Comparison of ENCODE assay signal across 1 cellular context in the genomic region with DNA sequence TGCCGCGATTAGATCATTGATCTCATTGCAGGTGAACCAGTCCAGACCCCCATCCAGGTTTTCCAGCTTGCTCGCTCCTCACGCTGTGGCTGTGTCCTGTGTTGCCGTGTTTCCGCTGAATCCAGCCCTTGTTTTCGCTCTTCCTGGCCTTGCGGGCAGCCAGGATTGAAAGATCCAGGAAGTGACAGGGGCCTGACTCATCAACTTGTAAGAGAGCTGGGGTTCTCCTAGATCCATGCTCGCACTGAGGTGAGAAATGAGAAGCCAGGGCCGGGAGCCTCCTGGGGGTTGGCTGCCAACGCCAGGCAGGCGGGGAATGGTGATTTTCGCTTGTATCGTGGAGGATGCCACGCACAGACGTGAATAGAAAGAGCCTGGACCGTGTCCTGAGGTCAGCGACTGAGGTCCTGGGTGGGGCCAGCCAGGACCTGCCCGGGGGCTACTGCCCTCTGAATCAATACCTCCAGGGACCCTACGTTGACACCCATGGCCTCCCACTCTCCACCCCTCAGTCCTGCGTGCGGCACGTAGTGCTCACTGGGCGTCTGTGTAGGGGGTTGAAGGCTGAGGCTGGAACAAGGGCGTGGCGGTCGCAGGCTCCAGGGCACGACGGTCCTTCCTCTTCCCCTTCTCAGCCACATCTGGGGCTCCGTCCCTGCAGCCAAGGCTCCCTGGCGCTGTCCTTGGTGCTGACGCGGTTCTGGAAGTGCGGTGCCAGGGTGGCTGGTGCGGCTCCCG.
TF ChIP-seq lines count a peak whose summit lies in the region.

No MANE protein-coding gene starts in this region.

TF ChIP-seq in HepG2, 621 proteins besides CTCF, POLR2A, EP300 and RAD21 (continued from another document and continues in another):
- TF ChIP-seq, protein P1, sequence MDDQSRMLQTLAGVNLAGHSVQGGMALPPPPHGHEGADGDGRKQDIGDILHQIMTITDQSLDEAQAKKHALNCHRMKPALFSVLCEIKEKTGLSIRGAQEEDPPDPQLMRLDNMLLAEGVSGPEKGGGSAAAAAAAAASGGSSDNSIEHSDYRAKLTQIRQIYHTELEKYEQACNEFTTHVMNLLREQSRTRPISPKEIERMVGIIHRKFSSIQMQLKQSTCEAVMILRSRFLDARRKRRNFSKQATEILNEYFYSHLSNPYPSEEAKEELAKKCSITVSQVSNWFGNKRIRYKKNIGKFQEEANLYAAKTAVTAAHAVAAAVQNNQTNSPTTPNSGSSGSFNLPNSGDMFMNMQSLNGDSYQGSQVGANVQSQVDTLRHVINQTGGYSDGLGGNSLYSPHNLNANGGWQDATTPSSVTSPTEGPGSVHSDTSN (CRISPR knock-in tag; IDR thresholded peaks at IDR 0.05; ENCODE audit: borderline replicate concordance) = peak; percentile 85; the same call in 1 of the 2 replicates
- TF ChIP-seq RELA (CRISPR knock-in tag; IDR thresholded peaks at IDR 0.05) (peak; percentile 80; the same call in 1 of the 2 replicates), ZNF629 (CRISPR knock-in tag; conservative IDR thresholded peaks at IDR 0.05) (0 out of 2 replicates have a peak, but pooled peaks have one; percentile 14), SALL1 (CRISPR knock-in tag; IDR thresholded peaks at IDR 0.05) (peak; percentile 95), TOPORS (CRISPR knock-in tag; IDR thresholded peaks at IDR 0.05) (no peak), HOXA9 (CRISPR knock-in tag; IDR thresholded peaks at IDR 0.05; ENCODE audit: borderline replicate concordance) (peak; percentile 78; the same call in 1 of the 2 replicates), TOE1 (CRISPR knock-in tag; IDR thresholded peaks at IDR 0.05) (peak; percentile 57; the same call in 1 of the 2 replicates), ZNF556 (CRISPR knock-in tag; IDR thresholded peaks at IDR 0.05; ENCODE audit: borderline replicate concordance) (peak; percentile 49; the same call in 1 of the 2 replicates), YY1 (IDR thresholded peaks at IDR 0.05; ENCODE audit: insufficient read depth, insufficient replicate concordance, low read depth, low read length) (peak; percentile 85), SP2 (CRISPR knock-in tag; IDR thresholded peaks at IDR 0.05) (peak; percentile 51), ZNF335 (CRISPR knock-in tag; IDR thresholded peaks at IDR 0.05) (peak; percentile 88), PCBP2 (optimal IDR thresholded peaks at IDR 0.05; ENCODE audit: low read depth, low read length, poor library complexity, severe bottlenecking) (no peak), ZSCAN31 (CRISPR knock-in tag; IDR thresholded peaks at IDR 0.05; ENCODE audit: low read depth) (no peak; the same call in 1 of the 2 replicates), ELF4 (CRISPR knock-in tag; IDR thresholded peaks at IDR 0.05; ENCODE audit: borderline replicate concordance) (peak; percentile 98), FOXA1 (IDR thresholded peaks at IDR 0.05) (no peak), FOXA1 (CRISPR knock-in tag; IDR thresholded peaks at IDR 0.05) (peak; percentile 79), WIZ (CRISPR knock-in tag; IDR thresholded peaks at IDR 0.05) (peak; percentile 85), NFRKB (IDR thresholded peaks at IDR 0.05) (no peak), DNMT3B (CRISPR knock-in tag; conservative IDR thresholded peaks at IDR 0.05) (peak; percentile 98), MLLT10 (CRISPR knock-in tag; IDR thresholded peaks at IDR 0.05) (no peak), ZNF567 (CRISPR knock-in tag; IDR thresholded peaks at IDR 0.05; ENCODE audit: borderline replicate concordance) (no peak), ZNF572 (CRISPR knock-in tag; IDR thresholded peaks at IDR 0.05) (peak; percentile 58; the same call in 1 of the 2 replicates), FIP1L1 (IDR thresholded peaks at IDR 0.05; ENCODE audit: borderline replicate concordance, insufficient read depth, low read depth, low read length) (no peak), ISL2 (CRISPR knock-in tag; IDR thresholded peaks at IDR 0.05) (peak; percentile 85), THAP11 (CRISPR knock-in tag; IDR thresholded peaks at IDR 0.05) (peak; percentile 93), TBX2 (CRISPR knock-in tag; IDR thresholded peaks at IDR 0.05; ENCODE audit: borderline replicate concordance) (peak; percentile 63; the same call in 1 of the 2 replicates), PAX8 (CRISPR knock-in tag; IDR thresholded peaks at IDR 0.05; ENCODE audit: borderline replicate concordance) (peak; percentile 90; the same call in 1 of the 2 replicates), ZNF883 (CRISPR knock-in tag; IDR thresholded peaks at IDR 0.05; ENCODE audit: not compliant biosample characterization) (peak; percentile 65), ZNF703 (CRISPR knock-in tag; IDR thresholded peaks at IDR 0.05; ENCODE audit: borderline replicate concordance) (no peak; the same call in none of the 2 replicates), KLF15 (CRISPR knock-in tag; IDR thresholded peaks at IDR 0.05; ENCODE audit: borderline replicate concordance) (peak; percentile 64; the same call in 1 of the 2 replicates), RBFOX2 (IDR thresholded peaks at IDR 0.05; ENCODE audit: low read depth, low read length) (peak; percentile 70), ZMYM2 (CRISPR knock-in tag; IDR thresholded peaks at IDR 0.05) (no peak), SIN3B (IDR thresholded peaks at IDR 0.05; ENCODE audit: low read length) (peak; percentile 58), KLF9 (CRISPR knock-in tag; IDR thresholded peaks at IDR 0.05; ENCODE audit: low read depth) (no peak; the same call in 1 of the 2 replicates)
- TF ChIP-seq, protein P2, sequence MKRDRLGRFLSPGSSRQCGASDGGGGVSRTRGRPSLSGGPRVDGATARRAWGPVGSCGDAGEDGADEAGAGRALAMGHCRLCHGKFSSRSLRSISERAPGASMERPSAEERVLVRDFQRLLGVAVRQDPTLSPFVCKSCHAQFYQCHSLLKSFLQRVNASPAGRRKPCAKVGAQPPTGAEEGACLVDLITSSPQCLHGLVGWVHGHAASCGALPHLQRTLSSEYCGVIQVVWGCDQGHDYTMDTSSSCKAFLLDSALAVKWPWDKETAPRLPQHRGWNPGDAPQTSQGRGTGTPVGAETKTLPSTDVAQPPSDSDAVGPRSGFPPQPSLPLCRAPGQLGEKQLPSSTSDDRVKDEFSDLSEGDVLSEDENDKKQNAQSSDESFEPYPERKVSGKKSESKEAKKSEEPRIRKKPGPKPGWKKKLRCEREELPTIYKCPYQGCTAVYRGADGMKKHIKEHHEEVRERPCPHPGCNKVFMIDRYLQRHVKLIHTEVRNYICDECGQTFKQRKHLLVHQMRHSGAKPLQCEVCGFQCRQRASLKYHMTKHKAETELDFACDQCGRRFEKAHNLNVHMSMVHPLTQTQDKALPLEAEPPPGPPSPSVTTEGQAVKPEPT (CRISPR knock-in tag; IDR thresholded peaks at IDR 0.05; ENCODE audit: low read depth) = 0 out of 2 replicates have a peak, but pooled peaks have one; percentile 45
- TF ChIP-seq, protein P3, sequence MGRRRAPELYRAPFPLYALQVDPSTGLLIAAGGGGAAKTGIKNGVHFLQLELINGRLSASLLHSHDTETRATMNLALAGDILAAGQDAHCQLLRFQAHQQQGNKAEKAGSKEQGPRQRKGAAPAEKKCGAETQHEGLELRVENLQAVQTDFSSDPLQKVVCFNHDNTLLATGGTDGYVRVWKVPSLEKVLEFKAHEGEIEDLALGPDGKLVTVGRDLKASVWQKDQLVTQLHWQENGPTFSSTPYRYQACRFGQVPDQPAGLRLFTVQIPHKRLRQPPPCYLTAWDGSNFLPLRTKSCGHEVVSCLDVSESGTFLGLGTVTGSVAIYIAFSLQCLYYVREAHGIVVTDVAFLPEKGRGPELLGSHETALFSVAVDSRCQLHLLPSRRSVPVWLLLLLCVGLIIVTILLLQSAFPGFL (CRISPR knock-in tag; IDR thresholded peaks at IDR 0.05) = no peak
- TF ChIP-seq, protein P4, sequence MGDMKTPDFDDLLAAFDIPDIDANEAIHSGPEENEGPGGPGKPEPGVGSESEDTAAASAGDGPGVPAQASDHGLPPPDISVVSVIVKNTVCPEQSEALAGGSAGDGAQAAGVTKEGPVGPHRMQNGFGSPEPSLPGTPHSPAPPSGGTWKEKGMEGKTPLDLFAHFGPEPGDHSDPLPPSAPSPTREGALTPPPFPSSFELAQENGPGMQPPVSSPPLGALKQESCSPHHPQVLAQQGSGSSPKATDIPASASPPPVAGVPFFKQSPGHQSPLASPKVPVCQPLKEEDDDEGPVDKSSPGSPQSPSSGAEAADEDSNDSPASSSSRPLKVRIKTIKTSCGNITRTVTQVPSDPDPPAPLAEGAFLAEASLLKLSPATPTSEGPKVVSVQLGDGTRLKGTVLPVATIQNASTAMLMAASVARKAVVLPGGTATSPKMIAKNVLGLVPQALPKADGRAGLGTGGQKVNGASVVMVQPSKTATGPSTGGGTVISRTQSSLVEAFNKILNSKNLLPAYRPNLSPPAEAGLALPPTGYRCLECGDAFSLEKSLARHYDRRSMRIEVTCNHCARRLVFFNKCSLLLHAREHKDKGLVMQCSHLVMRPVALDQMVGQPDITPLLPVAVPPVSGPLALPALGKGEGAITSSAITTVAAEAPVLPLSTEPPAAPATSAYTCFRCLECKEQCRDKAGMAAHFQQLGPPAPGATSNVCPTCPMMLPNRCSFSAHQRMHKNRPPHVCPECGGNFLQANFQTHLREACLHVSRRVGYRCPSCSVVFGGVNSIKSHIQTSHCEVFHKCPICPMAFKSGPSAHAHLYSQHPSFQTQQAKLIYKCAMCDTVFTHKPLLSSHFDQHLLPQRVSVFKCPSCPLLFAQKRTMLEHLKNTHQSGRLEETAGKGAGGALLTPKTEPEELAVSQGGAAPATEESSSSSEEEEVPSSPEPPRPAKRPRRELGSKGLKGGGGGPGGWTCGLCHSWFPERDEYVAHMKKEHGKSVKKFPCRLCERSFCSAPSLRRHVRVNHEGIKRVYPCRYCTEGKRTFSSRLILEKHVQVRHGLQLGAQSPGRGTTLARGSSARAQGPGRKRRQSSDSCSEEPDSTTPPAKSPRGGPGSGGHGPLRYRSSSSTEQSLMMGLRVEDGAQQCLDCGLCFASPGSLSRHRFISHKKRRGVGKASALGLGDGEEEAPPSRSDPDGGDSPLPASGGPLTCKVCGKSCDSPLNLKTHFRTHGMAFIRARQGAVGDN (CRISPR knock-in tag; IDR thresholded peaks at IDR 0.05) = peak; percentile 91
- TF ChIP-seq, protein P5, sequence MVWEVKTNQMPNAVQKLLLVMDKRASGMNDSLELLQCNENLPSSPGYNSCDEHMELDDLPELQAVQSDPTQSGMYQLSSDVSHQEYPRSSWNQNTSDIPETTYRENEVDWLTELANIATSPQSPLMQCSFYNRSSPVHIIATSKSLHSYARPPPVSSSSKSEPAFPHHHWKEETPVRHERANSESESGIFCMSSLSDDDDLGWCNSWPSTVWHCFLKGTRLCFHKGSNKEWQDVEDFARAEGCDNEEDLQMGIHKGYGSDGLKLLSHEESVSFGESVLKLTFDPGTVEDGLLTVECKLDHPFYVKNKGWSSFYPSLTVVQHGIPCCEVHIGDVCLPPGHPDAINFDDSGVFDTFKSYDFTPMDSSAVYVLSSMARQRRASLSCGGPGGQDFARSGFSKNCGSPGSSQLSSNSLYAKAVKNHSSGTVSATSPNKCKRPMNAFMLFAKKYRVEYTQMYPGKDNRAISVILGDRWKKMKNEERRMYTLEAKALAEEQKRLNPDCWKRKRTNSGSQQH (CRISPR knock-in tag; IDR thresholded peaks at IDR 0.05; ENCODE audit: low read depth) = peak; percentile 99
- TF ChIP-seq, protein P6, sequence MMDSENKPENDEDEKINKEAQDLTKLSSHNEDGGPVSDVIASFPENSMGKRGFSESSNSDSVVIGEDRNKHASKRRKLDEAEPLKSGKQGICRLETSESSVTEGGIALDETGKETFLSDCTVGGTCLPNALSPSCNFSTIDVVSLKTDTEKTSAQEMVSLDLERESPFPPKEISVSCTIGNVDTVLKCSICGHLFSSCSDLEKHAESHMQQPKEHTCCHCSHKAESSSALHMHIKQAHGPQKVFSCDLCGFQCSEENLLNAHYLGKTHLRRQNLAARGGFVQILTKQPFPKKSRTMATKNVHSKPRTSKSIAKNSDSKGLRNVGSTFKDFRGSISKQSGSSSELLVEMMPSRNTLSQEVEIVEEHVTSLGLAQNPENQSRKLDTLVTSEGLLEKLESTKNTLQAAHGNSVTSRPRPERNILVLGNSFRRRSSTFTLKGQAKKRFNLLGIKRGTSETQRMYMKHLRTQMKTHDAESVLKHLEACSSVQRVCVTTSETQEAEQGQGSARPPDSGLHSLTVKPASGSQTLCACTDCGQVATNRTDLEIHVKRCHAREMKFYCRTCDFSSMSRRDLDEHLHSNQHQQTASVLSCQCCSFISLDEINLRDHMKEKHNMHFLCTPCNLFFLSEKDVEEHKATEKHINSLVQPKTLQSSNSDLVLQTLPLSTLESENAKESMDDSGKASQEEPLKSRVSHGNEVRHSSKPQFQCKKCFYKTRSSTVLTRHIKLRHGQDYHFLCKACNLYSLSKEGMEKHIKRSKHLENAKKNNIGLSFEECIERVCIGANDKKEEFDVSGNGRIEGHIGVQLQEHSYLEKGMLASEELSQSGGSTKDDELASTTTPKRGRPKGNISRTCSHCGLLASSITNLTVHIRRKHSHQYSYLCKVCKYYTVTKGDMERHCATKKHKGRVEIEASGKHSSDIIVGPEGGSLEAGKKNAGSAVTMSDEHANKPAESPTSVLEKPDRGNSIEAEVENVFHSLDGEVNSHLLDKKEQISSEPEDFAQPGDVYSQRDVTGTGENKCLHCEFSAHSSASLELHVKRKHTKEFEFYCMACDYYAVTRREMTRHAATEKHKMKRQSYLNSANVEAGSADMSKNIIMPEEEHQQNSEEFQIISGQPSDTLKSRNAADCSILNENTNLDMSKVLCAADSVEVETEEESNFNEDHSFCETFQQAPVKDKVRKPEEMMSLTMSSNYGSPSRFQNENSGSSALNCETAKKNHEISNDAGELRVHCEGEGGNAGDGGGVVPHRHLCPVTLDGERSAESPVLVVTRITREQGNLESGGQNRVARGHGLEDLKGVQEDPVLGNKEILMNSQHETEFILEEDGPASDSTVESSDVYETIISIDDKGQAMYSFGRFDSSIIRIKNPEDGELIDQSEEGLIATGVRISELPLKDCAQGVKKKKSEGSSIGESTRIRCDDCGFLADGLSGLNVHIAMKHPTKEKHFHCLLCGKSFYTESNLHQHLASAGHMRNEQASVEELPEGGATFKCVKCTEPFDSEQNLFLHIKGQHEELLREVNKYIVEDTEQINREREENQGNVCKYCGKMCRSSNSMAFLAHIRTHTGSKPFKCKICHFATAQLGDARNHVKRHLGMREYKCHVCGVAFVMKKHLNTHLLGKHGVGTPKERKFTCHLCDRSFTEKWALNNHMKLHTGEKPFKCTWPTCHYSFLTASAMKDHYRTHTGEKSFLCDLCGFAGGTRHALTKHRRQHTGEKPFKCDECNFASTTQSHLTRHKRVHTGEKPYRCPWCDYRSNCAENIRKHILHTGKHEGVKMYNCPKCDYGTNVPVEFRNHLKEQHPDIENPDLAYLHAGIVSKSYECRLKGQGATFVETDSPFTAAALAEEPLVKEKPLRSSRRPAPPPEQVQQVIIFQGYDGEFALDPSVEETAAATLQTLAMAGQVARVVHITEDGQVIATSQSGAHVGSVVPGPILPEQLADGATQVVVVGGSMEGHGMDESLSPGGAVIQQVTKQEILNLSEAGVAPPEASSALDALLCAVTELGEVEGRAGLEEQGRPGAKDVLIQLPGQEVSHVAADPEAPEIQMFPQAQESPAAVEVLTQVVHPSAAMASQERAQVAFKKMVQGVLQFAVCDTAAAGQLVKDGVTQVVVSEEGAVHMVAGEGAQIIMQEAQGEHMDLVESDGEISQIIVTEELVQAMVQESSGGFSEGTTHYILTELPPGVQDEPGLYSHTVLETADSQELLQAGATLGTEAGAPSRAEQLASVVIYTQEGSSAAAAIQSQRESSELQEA (CRISPR knock-in tag; IDR thresholded peaks at IDR 0.05; ENCODE audit: not compliant biosample characterization) = no peak
- TF ChIP-seq, protein P7, sequence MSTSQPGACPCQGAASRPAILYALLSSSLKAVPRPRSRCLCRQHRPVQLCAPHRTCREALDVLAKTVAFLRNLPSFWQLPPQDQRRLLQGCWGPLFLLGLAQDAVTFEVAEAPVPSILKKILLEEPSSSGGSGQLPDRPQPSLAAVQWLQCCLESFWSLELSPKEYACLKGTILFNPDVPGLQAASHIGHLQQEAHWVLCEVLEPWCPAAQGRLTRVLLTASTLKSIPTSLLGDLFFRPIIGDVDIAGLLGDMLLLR (CRISPR knock-in tag; IDR thresholded peaks at IDR 0.05) = peak; percentile 32; the same call in 1 of the 2 replicates
